In the genomic region with DNA sequence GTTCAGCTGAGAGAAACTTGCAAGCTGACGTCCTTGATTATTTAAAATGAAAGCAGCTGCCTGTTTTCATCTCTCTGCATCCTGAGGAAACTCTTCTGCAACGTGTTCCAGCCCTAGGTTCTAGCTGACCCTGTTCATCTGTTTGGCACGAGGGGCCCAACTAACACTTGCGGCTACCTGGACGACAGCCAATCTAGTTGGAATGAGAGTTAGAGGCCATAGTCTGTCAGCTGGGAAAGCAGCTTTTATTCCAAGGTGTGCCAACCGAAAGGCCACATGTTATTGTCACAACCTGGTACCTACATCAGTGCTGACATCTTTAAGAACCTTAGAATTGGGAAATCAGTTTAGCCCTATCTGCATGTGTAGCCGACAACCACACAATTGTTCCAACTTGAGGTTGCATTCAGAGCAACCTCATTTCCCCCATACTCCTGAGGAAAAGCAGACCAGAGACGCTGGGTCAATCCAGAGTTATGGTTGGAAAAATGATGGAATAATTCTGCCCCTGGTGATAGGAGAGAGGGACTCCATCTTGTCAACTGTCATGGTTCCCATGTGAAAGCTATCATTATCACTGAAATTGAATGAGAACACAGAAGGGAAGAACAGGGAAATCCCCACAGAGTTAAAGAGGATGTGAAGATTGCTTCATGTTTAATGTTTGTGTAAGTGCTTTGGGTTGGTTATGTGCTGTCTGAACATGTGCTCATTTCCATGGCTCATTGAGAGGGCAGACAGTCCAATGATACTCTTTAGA, we compare ENCODE assay signal across 8 cellular contexts.
DNase-seq lines count a peak whose midpoint lies in the region; ATAC-seq and TF ChIP-seq lines count a peak whose summit lies in the region.

No MANE protein-coding gene starts in this region.

- H3K4me3 ChIP-seq in ACC112 (ENCODE audit: low read depth, low read length) (peak overlapping the region; percentile 30; the same call in 1 of the 2 replicates), esophagus muscularis mucosa (no peak overlapping the region), subcutaneous abdominal adipose tissue (ENCODE audit: low read depth in 1 of 5, low read length in 5 of 5) (no peak overlapping the region), MG63 (no peak overlapping the region)

- TF ChIP-seq EP300 in esophagus muscularis mucosa (IDR thresholded peaks at IDR 0.05), result no peak

- H3K27me3 ChIP-seq in ACC112 (ENCODE audit: insufficient read depth, low read length) (no peaks in the 10 kb centered on the region), esophagus muscularis mucosa (no peaks in the 10 kb centered on the region), subcutaneous abdominal adipose tissue (ENCODE audit: control insufficient read depth in 5 of 5, insufficient read depth in 4 of 5, low read length in 5 of 5) (no peaks in the 10 kb centered on the region), MG63 (no peaks in the 10 kb centered on the region)

- no peak for TF ChIP-seq CTCF in esophagus muscularis mucosa (IDR thresholded peaks at IDR 0.05)

- no peak for TF ChIP-seq POLR2A in esophagus muscularis mucosa (IDR thresholded peaks at IDR 0.05; ENCODE audit: low read depth)

- peak; percentile 95 for ATAC-seq in HG03159 (IDR thresholded peaks at IDR 0.05; ENCODE audit: unreplicated experiment)

- H3K27ac ChIP-seq in ACC112 (ENCODE audit: low read depth, low read length) (peak overlapping the region; percentile 88), esophagus muscularis mucosa (replicated peaks in 1 of 4) (peak overlapping the region; percentile 48 to 66 (median 60)), subcutaneous abdominal adipose tissue (ENCODE audit: low read depth, low read length) (peak overlapping the region; percentile 51)

- intact Hi-C loops in esophagus muscularis mucosa (cut with DNase I), result no loop called here

- WGBS in esophagus muscularis mucosa, result 27% methylated on average over 8 of the region's 8 CpGs

- H3K9me3 ChIP-seq in esophagus muscularis mucosa (no peaks in the 10 kb centered on the region), subcutaneous abdominal adipose tissue (ENCODE audit: control insufficient read depth in 5 of 5, low read length in 5 of 5) (peaks cover 0 to 4% (median 0%) of the 10 kb centered on the region in 5 donors), MG63 (peaks cover 4% of the 10 kb centered on the region; the same call in 1 of the 2 replicates)

- peaks cover 34% of the 10 kb centered on the region for H3K4me1 ChIP-seq in ACC112 (ENCODE audit: control insufficient read depth, insufficient read depth, low read length, unreplicated experiment)
- peaks cover 12 to 40% (median 32%) of the 10 kb centered on the region in 4 donors for H3K4me1 ChIP-seq in esophagus muscularis mucosa
- peaks cover 0 to 32% (median 21%) of the 10 kb centered on the region in 5 donors for H3K4me1 ChIP-seq in subcutaneous abdominal adipose tissue (ENCODE audit: control insufficient read depth in 5 of 5, insufficient read depth in 5 of 5, low read length in 5 of 5)

- H2AFZ ChIP-seq in ACC112 (ENCODE audit: low read length, unreplicated experiment), result no peak overlapping the region

- peaks cover 28% of the 10 kb centered on the region for H3K36me3 ChIP-seq in ACC112 (ENCODE audit: insufficient read depth, low read length)
- H3K36me3 ChIP-seq in esophagus muscularis mucosa, result peaks cover 0 to 28% (median 21%) of the 10 kb centered on the region in 4 donors
- H3K36me3 ChIP-seq in subcutaneous abdominal adipose tissue (ENCODE audit: control insufficient read depth in 5 of 5, insufficient read depth in 5 of 5, low read length in 5 of 5), result peaks cover 0 to 28% (median 20%) of the 10 kb centered on the region in 5 donors
- peaks cover 49% of the 10 kb centered on the region for H3K36me3 ChIP-seq in MG63

- H3K79me2 ChIP-seq in ACC112 (ENCODE audit: control insufficient read depth, insufficient read depth, low read length, unreplicated experiment), result peaks cover 47% of the 10 kb centered on the region

- H3K9ac ChIP-seq in subcutaneous abdominal adipose tissue (ENCODE audit: low read length in 5 of 5), result no peak overlapping the region

- DNase-seq in GM19240 (ENCODE audit: insufficient read length, low spot score), result peak; percentile 17
- DNase-seq in esophagus muscularis mucosa (ENCODE audit: extremely low spot score), result peak; percentile 89
- no peak for DNase-seq in MG63
- no peak for DNase-seq in NCI-H2029 treated with DMSO at 0.1 percent for 48 hours (lab: John Stamatoyannopoulos, UW)
- DNase-seq in cerebellum (ENCODE audit: low spot score), result no peak

Comparison
In these comparisons a context has a peak if more than half of its experiments do, and no peak if none do; other contexts are left out.
1. DNase-seq: peak in GM19240 (single experiment) and esophagus muscularis mucosa (single experiment); none in MG63 (single experiment), NCI-H2029 treated with DMSO at 0.1 percent for 48 hours (single experiment) and cerebellum (single experiment).
2. Peak in every context shown above with its lines, with median percentiles within 50 percentile points of each other: H3K27ac ChIP-seq.